ENCODE assay signal across 8 cellular contexts in genomic region chr17:50560185-50560824, GRCh38. TPM values are rescaled to one million over a fixed set of nuclear protein-coding genes. Genes with fewer than 3 reads are reported as not detected.
DNase-seq lines count a peak whose midpoint lies in the region; ATAC-seq, FAIRE-seq and TF ChIP-seq lines count a peak whose summit lies in the region.

CACNA1G (plus strand) TSS chr17:50560715; CDS start chr17:50561460, 745 bp downstream.

- no peak for TF ChIP-seq CTCF in retinal pigment epithelial cell (conservative IDR thresholded peaks at IDR 0.05; ENCODE audit: low read depth, low read length)

- peaks cover 2 to 3% of the 10 kb centered on the region in 2 donors for H3K4me1 ChIP-seq in aorta (ENCODE audit: control insufficient read depth in 1 of 2, insufficient read depth in 2 of 2, low read length in 2 of 2)

- TF ChIP-seq POLR2A in GM12892 (IDR thresholded peaks at IDR 0.05; ENCODE audit: low read depth, low read length): no peak

- no peak within 1 kb of the TSS for H3K27ac ChIP-seq in aorta (ENCODE audit: low read depth in 1 of 2, low read length in 2 of 2)

- 1% methylated on average over 35 to 56 of the region's 56 CpGs for WGBS in aorta, 2 donors

- intact Hi-C loops in aorta (cut with DNase I): no loop called here

- peaks cover 0 to 2% of the 10 kb centered on the region in 2 donors for H3K36me3 ChIP-seq in aorta (ENCODE audit: control insufficient read depth in 1 of 2, insufficient read depth in 2 of 2, low read length in 1 of 2)

- FAIRE-seq in GM12892 (lab: Jason Lieb, UNC): peak; percentile 93

- no peaks in the 10 kb centered on the region for H3K27me3 ChIP-seq in aorta (ENCODE audit: control insufficient read depth in 1 of 2, insufficient read depth in 2 of 2, low read length in 1 of 2)

- H3K4me3 ChIP-seq in retinal pigment epithelial cell (ENCODE audit: low read length): peak within 1 kb of the TSS; percentile 30
- H3K4me3 ChIP-seq in aorta (ENCODE audit: low read length in 2 of 2): peak within 1 kb of the TSS; percentile 37 to 41

- ATAC-seq in HG02678 (IDR thresholded peaks at IDR 0.05; ENCODE audit: unreplicated experiment) (peak; percentile 95), aorta (ENCODE audit: low FRiP score) (peak; percentile 84)

- H3K9me3 ChIP-seq in aorta (ENCODE audit: control insufficient read depth, low read length): no peaks in the 10 kb centered on the region

- DNase-seq in GM12892 (ENCODE audit: insufficient read length): peak; percentile 99
- DNase-seq in NCI-H1092 treated with DMSO at 0.1 percent for 48 hours (lab: John Stamatoyannopoulos, UW): peak; percentile 79
- peak; percentile 74 to 88 (median 83) for DNase-seq in T-helper 2 cell
- DNase-seq in anterior cingulate cortex (lab: John Stamatoyannopoulos, UW): peak in 57 of 58 donors; percentile 31 to 91 (median 76)
- DNase-seq in hippocampal formation (lab: John Stamatoyannopoulos, UW): peak; percentile 22 to 80
- DNase-seq in retinal pigment epithelial cell (ENCODE audit: low read depth): no peak
- DNase-seq in aorta: peak; percentile 93 to 97

RNA-seq across cellular contexts. Expression of gene CACNA1G, which starts in this region (rescaled TPM):
- 0.15 TPM for polyA plus RNA-seq in GM12892 (2012; ENCODE audit: missing spikeins)
- 1 to 10 TPM in 1 of 2 donors, under 1 TPM in 1; 0.29 to 2.8 TPM for total RNA-seq in aorta
- not detected for polyA plus RNA-seq in aorta
